1 cellular context compared by ENCODE assay signal in genomic region chr5:163261647-163262269, GRCh38.
TF ChIP-seq lines count a peak whose summit lies in the region.

No MANE protein-coding gene starts in this region.

TF ChIP-seq in HepG2, 621 proteins besides CTCF, POLR2A, EP300 and RAD21:
- TF ChIP-seq ZNF318 (CRISPR knock-in tag; IDR thresholded peaks at IDR 0.05) (no peak), TBP (CRISPR knock-in tag; IDR thresholded peaks at IDR 0.05) (no peak), MED1 (CRISPR knock-in tag; IDR thresholded peaks at IDR 0.05) (no peak), DNMT1 (CRISPR knock-in tag; IDR thresholded peaks at IDR 0.05) (no peak)
- TF ChIP-seq, protein P1, sequence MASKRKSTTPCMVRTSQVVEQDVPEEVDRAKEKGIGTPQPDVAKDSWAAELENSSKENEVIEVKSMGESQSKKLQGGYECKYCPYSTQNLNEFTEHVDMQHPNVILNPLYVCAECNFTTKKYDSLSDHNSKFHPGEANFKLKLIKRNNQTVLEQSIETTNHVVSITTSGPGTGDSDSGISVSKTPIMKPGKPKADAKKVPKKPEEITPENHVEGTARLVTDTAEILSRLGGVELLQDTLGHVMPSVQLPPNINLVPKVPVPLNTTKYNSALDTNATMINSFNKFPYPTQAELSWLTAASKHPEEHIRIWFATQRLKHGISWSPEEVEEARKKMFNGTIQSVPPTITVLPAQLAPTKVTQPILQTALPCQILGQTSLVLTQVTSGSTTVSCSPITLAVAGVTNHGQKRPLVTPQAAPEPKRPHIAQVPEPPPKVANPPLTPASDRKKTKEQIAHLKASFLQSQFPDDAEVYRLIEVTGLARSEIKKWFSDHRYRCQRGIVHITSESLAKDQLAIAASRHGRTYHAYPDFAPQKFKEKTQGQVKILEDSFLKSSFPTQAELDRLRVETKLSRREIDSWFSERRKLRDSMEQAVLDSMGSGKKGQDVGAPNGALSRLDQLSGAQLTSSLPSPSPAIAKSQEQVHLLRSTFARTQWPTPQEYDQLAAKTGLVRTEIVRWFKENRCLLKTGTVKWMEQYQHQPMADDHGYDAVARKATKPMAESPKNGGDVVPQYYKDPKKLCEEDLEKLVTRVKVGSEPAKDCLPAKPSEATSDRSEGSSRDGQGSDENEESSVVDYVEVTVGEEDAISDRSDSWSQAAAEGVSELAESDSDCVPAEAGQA (IDR thresholded peaks at IDR 0.05; ENCODE audit: low read depth), result no peak
- TF ChIP-seq, protein P1 (CRISPR knock-in tag; IDR thresholded peaks at IDR 0.05; ENCODE audit: borderline replicate concordance), result no peak
